In the genomic region with DNA sequence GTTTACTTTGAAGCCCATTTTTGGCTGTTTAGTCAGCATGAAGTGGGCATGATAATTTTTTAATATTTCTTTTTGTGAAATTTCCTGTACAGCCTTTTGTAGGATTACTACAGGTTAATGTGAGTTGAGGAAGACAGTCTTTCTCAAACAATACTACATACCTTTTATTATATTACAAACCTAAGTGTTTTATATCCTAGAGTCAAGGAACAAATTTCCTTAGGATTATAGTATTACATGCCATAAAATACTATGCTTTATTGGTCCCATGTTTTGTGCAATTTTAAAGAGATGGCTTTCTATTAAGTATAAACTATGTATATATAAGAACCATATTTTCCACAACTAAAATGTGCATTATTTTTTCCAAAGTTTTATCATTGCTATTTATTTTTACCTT, we compare ENCODE assay signal across 19 cellular contexts. TPM values are rescaled to one million over a fixed set of nuclear protein-coding genes. Genes with fewer than 3 reads are reported as not detected.
DNase-seq lines count a peak whose midpoint lies in the region; ATAC-seq, FAIRE-seq and TF ChIP-seq lines count a peak whose summit lies in the region.
"Had no signal": no experiment of that assay in that cellular context is flagged by ENCODE, and none has a peak within 500 bp of the region (broad histone marks: within the 10 kb centered on the region; RNA-seq: fewer than 3 reads in every experiment).

No MANE protein-coding gene starts in this region.

- TF ChIP-seq CTCF in gastrocnemius medialis (IDR thresholded peaks at IDR 0.05 in 4 of 5, conservative IDR thresholded peaks at IDR 0.05 in 1 of 5): no peak

- intact Hi-C loops in gastrocnemius medialis (cut with DNase I; ENCODE audit: low total_unique reads): no loop called here

- no peaks in the 10 kb centered on the region for H3K9me3 ChIP-seq in gastrocnemius medialis
- H3K9me3 ChIP-seq: BLaER1, Caco-2 had no signal

- in situ Hi-C loops in gastrocnemius medialis (cut with MboI; ENCODE audit: low sequenced_read_pairs in 4 of 4): no loop called here

- TF ChIP-seq POLR2A in gastrocnemius medialis (IDR thresholded peaks at IDR 0.05): no peak

- H3K4me3 ChIP-seq in gastrocnemius medialis: no peak overlapping the region
- H3K4me3 ChIP-seq: BLaER1, GM12878, GM23338 had no signal

- peaks cover 5 to 54% of the 10 kb centered on the region in 2 donors for H3K36me3 ChIP-seq in gastrocnemius medialis

- H3K4me1 ChIP-seq in gastrocnemius medialis: peaks cover 15 to 16% of the 10 kb centered on the region in 2 donors

- no peaks in the 10 kb centered on the region for H3K27me3 ChIP-seq in gastrocnemius medialis
- H3K27me3 ChIP-seq: BLaER1 had no signal

- FAIRE-seq in A204.1 (lab: Jason Lieb, UNC) (peak; percentile 30), G401.6 (lab: Jason Lieb, UNC) (peak; percentile 47), colon (lab: Jason Lieb, UNC) (peak; percentile 78)
- FAIRE-seq: GM12878, GM19239 had no signal

- peak overlapping the region; percentile 35 to 94 (median 90) for H3K27ac ChIP-seq in gastrocnemius medialis
- H3K27ac ChIP-seq: BLaER1, C4-2B had no signal

- DNase-seq in gastrocnemius medialis: no peak
- no peak for DNase-seq in activated effector memory CD4-positive, alpha-beta T cell treated with anti-CD3 and anti-CD28 coated beads, Interleukin-2, amount 50 U/mL, for 16 hours
- DNase-seq: Caco-2; CD4-positive, CD25-positive, alpha-beta regulatory T cell; CD8-positive, alpha-beta T cell; DMS153; DND-41; GDM1; H9 had no signal

- ATAC-seq in gastrocnemius medialis: no peak
- no peak for ATAC-seq in GM21528 (IDR thresholded peaks at IDR 0.05; ENCODE audit: low FRiP score, unreplicated experiment)
- ATAC-seq: CD8-positive, alpha-beta T cell; GM12878; GM23338; HCT116 had no signal

RNA-seq across cellular contexts. Expression of a gene that starts 9.2 kb away (rescaled TPM):
- 10 to 100 TPM in 2 of 4 donors, 1 to 10 TPM in 2; 2.5 to 20.2 (median 7.4) TPM for total RNA-seq in gastrocnemius medialis

RNA-seq across cellular contexts. Expression of a gene that starts 56.0 kb away (rescaled TPM):
- total RNA-seq in gastrocnemius medialis: 10 to 100 TPM; 28.1 to 35.5 (median 31.7) TPM
